Comparison of ENCODE assay signal across 8 cellular contexts in the genomic region with DNA sequence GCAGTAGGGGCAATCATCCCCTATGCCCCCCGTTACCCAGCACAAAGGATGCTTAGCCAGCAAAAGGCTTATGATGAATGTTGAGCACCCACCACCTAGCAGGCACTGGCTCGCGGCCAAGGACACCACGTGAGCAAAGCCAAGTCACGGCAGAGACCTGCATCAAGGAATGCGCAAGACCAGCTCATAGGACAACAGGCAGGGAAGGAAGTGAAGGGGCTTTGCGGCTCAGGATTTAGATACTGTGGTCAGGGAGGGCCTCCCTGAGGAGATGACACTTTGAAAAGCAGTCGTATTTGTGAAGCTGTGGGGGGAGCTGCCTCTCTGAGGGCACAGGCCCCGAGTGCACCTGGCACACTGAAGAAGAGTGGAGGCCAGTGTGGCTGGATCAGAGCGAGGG. TPM values are rescaled to one million over a fixed set of nuclear protein-coding genes. Genes with fewer than 3 reads are reported as not detected.
A peak's percentile ranks its signal among the peaks of the same experiment; 100 is the strongest.
DNase-seq lines count a peak whose midpoint lies in the region; ATAC-seq and TF ChIP-seq lines count a peak whose summit lies in the region.

No MANE protein-coding gene starts in this region.

- peaks cover 97% of the 10 kb centered on the region for H3K79me2 ChIP-seq in Loucy (ENCODE audit: insufficient read depth, low read length)

- H3K27ac ChIP-seq in BLaER1: peak overlapping the region; percentile 73; the same call in 1 of the 2 replicates
- peak overlapping the region; percentile 60 for H3K27ac ChIP-seq in duodenal mucosa (ENCODE audit: low read depth, low read length)
- peak overlapping the region; percentile 67 for H3K27ac ChIP-seq in neutrophil
- H3K27ac ChIP-seq in tibial nerve: peak overlapping the region in 2 of 4 donors; percentile 39 to 72

- H3K36me3 ChIP-seq in BLaER1 (peaks cover 40% of the 10 kb centered on the region), Loucy (ENCODE audit: insufficient read depth, low read length) (peaks cover 35% of the 10 kb centered on the region; the same call in 1 of the 2 replicates), duodenal mucosa (ENCODE audit: control insufficient read depth in 1 of 2, insufficient read depth in 2 of 2, low read length in 2 of 2) (peaks cover 0 to 9% of the 10 kb centered on the region in 2 donors), neutrophil (no peaks in the 10 kb centered on the region), tibial nerve (peaks cover 0 to 15% (median 0%) of the 10 kb centered on the region in 3 donors)

- no peak overlapping the region for H2AFZ ChIP-seq in Loucy (ENCODE audit: low read length)

- no peaks in the 10 kb centered on the region for H3K9me2 ChIP-seq in Loucy (replicated peaks; ENCODE audit: low read depth, low read length)

- no peaks in the 10 kb centered on the region for H3K27me3 ChIP-seq in BLaER1
- H3K27me3 ChIP-seq in Loucy (ENCODE audit: insufficient read depth, low read length, poor library complexity, severe bottlenecking): no peaks in the 10 kb centered on the region
- no peaks in the 10 kb centered on the region for H3K27me3 ChIP-seq in duodenal mucosa (ENCODE audit: control insufficient read depth in 1 of 2, insufficient read depth in 2 of 2, low read length in 2 of 2)
- no peaks in the 10 kb centered on the region for H3K27me3 ChIP-seq in neutrophil
- no peaks in the 10 kb centered on the region for H3K27me3 ChIP-seq in tibial nerve

- no peak for TF ChIP-seq EP300 in tibial nerve (IDR thresholded peaks at IDR 0.05)

- H4K20me1 ChIP-seq in BLaER1 (peaks cover 100% of the 10 kb centered on the region), Loucy (ENCODE audit: insufficient read depth, low read length, poor library complexity, severe bottlenecking) (peaks cover 69% of the 10 kb centered on the region)

- H3K9ac ChIP-seq in BLaER1 (peak overlapping the region; percentile 50; the same call in 1 of the 2 replicates), Loucy (ENCODE audit: low read depth, low read length, poor library complexity, severe bottlenecking) (peak overlapping the region; percentile 30), duodenal mucosa (ENCODE audit: low read depth in 1 of 2, low read length in 2 of 2) (no peak overlapping the region)

- 49 to 52% methylated on average over 10 of the region's 10 CpGs for WGBS in tibial nerve, 2 donors

- H3K9me3 ChIP-seq in BLaER1 (no peaks in the 10 kb centered on the region), Loucy (ENCODE audit: insufficient read depth, low read depth, low read length) (no peaks in the 10 kb centered on the region), duodenal mucosa (ENCODE audit: control insufficient read depth in 1 of 2, low read length in 2 of 2) (no peaks in the 10 kb centered on the region), neutrophil (no peaks in the 10 kb centered on the region), tibial nerve (no peaks in the 10 kb centered on the region)

- peak; percentile 47 for DNase-seq in activated CD4-positive, alpha-beta T cell treated with anti-CD3 and anti-CD28 coated beads for 1 hour
- DNase-seq in tibial nerve (ENCODE audit: low spot score in 2 of 2): no peak

- no peak for TF ChIP-seq POLR2A in tibial nerve (IDR thresholded peaks at IDR 0.05)

- H3K4me3 ChIP-seq in BLaER1 (peak overlapping the region; percentile 41; the same call in 1 of the 2 replicates), Loucy (ENCODE audit: low read length, poor library complexity, severe bottlenecking) (peak overlapping the region; percentile 15), duodenal mucosa (ENCODE audit: low read depth in 1 of 2, low read length in 2 of 2) (no peak overlapping the region), neutrophil (ENCODE audit: low read depth in 1 of 2, low read length in 1 of 2) (peak overlapping the region; percentile 5 to 20), tibial nerve (no peak overlapping the region)

- TF ChIP-seq CTCF in Loucy (conservative IDR thresholded peaks at IDR 0.05; ENCODE audit: low read length) (no peak), neutrophil (IDR thresholded peaks at IDR 0.05) (no peak), tibial nerve (IDR thresholded peaks at IDR 0.05) (no peak)

- peaks cover 10% of the 10 kb centered on the region for H3F3A ChIP-seq in Loucy (ENCODE audit: low read depth)

- ATAC-seq in GM18870 (IDR thresholded peaks at IDR 0.05; ENCODE audit: unreplicated experiment) (no peak), GM21786 (IDR thresholded peaks at IDR 0.05; ENCODE audit: unreplicated experiment) (no peak)

- H3K4me1 ChIP-seq in BLaER1: peaks cover 100% of the 10 kb centered on the region
- peaks cover 88% of the 10 kb centered on the region for H3K4me1 ChIP-seq in Loucy (ENCODE audit: insufficient read depth, low read length, poor library complexity, severe bottlenecking)
- peaks cover 43 to 71% of the 10 kb centered on the region in 2 donors for H3K4me1 ChIP-seq in duodenal mucosa (ENCODE audit: control insufficient read depth in 1 of 2, insufficient read depth in 2 of 2, low read length in 2 of 2)
- peaks cover 71 to 82% of the 10 kb centered on the region in 2 experiments for H3K4me1 ChIP-seq in neutrophil (ENCODE audit: control insufficient read depth in 1 of 2, insufficient read depth in 1 of 2, low read depth in 1 of 2, low read length in 1 of 2)
- H3K4me1 ChIP-seq in tibial nerve: peaks cover 0 to 97% (median 33%) of the 10 kb centered on the region in 4 donors

- H3K4me2 ChIP-seq in BLaER1 (peak overlapping the region; percentile 90), Loucy (ENCODE audit: low read depth, low read length, poor library complexity, severe bottlenecking) (peak overlapping the region; percentile 75)

RNA-seq across cellular contexts. Expression of gene SH2B3, which starts 32.8 kb away (rescaled TPM):
- 10 to 100 TPM; 21.4 to 79.8 (median 36.3) TPM for total RNA-seq in tibial nerve

Comparison
In these comparisons a context has a peak if more than half of its experiments do, and no peak if none do; other contexts are left out.
1. H3K4me3 ChIP-seq: peak in BLaER1 (single experiment), Loucy (single experiment) and neutrophil (2 of 2); none in duodenal mucosa (0 of 2) and tibial nerve (0 of 4).
2. H3K9ac ChIP-seq: peak in BLaER1 (single experiment) and Loucy (single experiment); none in duodenal mucosa (0 of 2).